ENCODE assay signal across 7 cellular contexts in genomic region chr11:1879941-1880720, GRCh38.
DNase-seq lines count a peak whose midpoint lies in the region; ATAC-seq and TF ChIP-seq lines count a peak whose summit lies in the region.
"Had no signal": no experiment of that assay in that cellular context is flagged by ENCODE, and none has a peak within 500 bp of the region (broad histone marks: within the 10 kb centered on the region; RNA-seq: fewer than 3 reads in every experiment).

No MANE protein-coding gene starts in this region.

- ATAC-seq in GM18498 (IDR thresholded peaks at IDR 0.05; ENCODE audit: unreplicated experiment) (no peak), GM19463 (IDR thresholded peaks at IDR 0.05; ENCODE audit: unreplicated experiment) (no peak)
- ATAC-seq: GM23338 had no signal

- H3K27me3 ChIP-seq in rectal smooth muscle tissue (ENCODE audit: control insufficient read depth, insufficient read depth, low read length) = peaks cover 4% of the 10 kb centered on the region

- H3K4me3 ChIP-seq in fibroblast of mammary gland (ENCODE audit: control insufficient read depth, low read depth, low read length) (no peak overlapping the region), rectal smooth muscle tissue (ENCODE audit: low read length) (no peak overlapping the region)
- H3K4me3 ChIP-seq: GM23338 had no signal

- no peak overlapping the region for H3K9ac ChIP-seq in rectal smooth muscle tissue (ENCODE audit: low read length)

- no peak for TF ChIP-seq CTCF in fibroblast of mammary gland (conservative IDR thresholded peaks at IDR 0.05; ENCODE audit: control insufficient read depth, insufficient read depth, low read depth, low read length)

- H3K36me3 ChIP-seq in rectal smooth muscle tissue (ENCODE audit: control insufficient read depth, insufficient read depth, low read length) = peaks cover 6% of the 10 kb centered on the region

- DNase-seq in MV-4-11 (lab: John Stamatoyannopoulos, UW) (peak; percentile 4), fibroblast of mammary gland (ENCODE audit: low read depth) (peak; percentile 72), NCI-H187 treated with DMSO at 0.1 percent for 48 hours (lab: John Stamatoyannopoulos, UW) (no peak)

- peaks cover 15% of the 10 kb centered on the region for H3K4me1 ChIP-seq in rectal smooth muscle tissue (ENCODE audit: control insufficient read depth, insufficient read depth, low read length)

- peak overlapping the region; percentile 76 for H3K27ac ChIP-seq in rectal smooth muscle tissue (ENCODE audit: low read depth, low read length)
